In the genomic region with DNA sequence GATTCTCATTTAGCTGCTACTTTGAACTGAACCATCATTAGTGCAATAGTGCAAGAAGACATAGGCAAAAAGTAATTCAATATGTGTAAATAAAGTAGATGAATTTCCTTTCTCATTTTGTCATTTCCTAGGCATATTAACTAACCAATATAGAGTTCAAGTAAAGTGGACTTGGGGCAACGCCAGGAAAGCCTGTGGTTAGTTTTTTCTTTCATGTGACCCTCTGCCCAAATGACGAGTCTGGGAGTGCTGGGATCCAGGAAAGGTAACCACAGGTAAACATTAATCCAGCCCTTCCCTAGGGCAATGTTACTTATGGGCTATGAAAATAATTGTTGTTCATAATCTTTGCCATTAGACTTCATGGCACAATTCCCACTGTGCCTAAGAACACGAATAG, we compare ENCODE assay signal across 17 cellular contexts.
DNase-seq lines count a peak whose midpoint lies in the region; ATAC-seq, FAIRE-seq and TF ChIP-seq lines count a peak whose summit lies in the region.
"Had no signal": no experiment of that assay in that cellular context is flagged by ENCODE, and none has a peak within 500 bp of the region (broad histone marks: within the 10 kb centered on the region; RNA-seq: fewer than 3 reads in every experiment).

No MANE protein-coding gene starts in this region.

- H3K9me3 ChIP-seq in CD4-positive, CD25-positive, alpha-beta regulatory T cell (ENCODE audit: control insufficient read depth in 2 of 2, low read length in 2 of 2), result no peaks in the 10 kb centered on the region
- no peaks in the 10 kb centered on the region for H3K9me3 ChIP-seq in Peyer's patch
- no peaks in the 10 kb centered on the region for H3K9me3 ChIP-seq in mesenchymal stem cell (ENCODE audit: control insufficient read depth, low read length)
- H3K9me3 ChIP-seq: colonic mucosa, esophagus squamous epithelium had no signal

- FAIRE-seq in islet of Langerhans (lab: Jason Lieb, UNC) (peak; percentile 86), GM19239 (lab: Jason Lieb, UNC) (no peak)

- H3K9ac ChIP-seq in mesenchymal stem cell (ENCODE audit: low read length), result no peak overlapping the region

- no peak overlapping the region for H3K4me3 ChIP-seq in CD4-positive, CD25-positive, alpha-beta regulatory T cell (ENCODE audit: low read depth, low read length)
- no peak overlapping the region for H3K4me3 ChIP-seq in Peyer's patch
- no peak overlapping the region for H3K4me3 ChIP-seq in mesenchymal stem cell (ENCODE audit: insufficient read depth in 1 of 2, low read depth in 1 of 2, low read length in 2 of 2)
- H3K4me3 ChIP-seq: colonic mucosa, esophagus squamous epithelium had no signal

- H2BK12ac ChIP-seq in mesenchymal stem cell (ENCODE audit: low read length in 2 of 2), result no peak overlapping the region

- no peak for TF ChIP-seq CTCF in Peyer's patch (IDR thresholded peaks at IDR 0.05)

- H2AFZ ChIP-seq in mesenchymal stem cell (ENCODE audit: low read depth, low read length), result no peak overlapping the region

- no peak overlapping the region for H2AK5ac ChIP-seq in mesenchymal stem cell (ENCODE audit: low read length, severe bottlenecking)

- H3K4me3 Mint-ChIP-seq in CD4-positive, CD25-positive, alpha-beta regulatory T cell, result no peak overlapping the region
- H3K4me3 Mint-ChIP-seq: activated CD4-positive, alpha-beta memory T cell treated with anti-CD3 and anti-CD28 coated beads for 36 hours had no signal

- H4K91ac ChIP-seq in mesenchymal stem cell (ENCODE audit: low read length), result no peak overlapping the region

- H2BK120ac ChIP-seq in mesenchymal stem cell (ENCODE audit: low read depth, low read length), result no peak overlapping the region

- H3K4ac ChIP-seq in mesenchymal stem cell (ENCODE audit: low read depth in 1 of 2, low read length in 2 of 2), result no peak overlapping the region

- H3K36me3 Mint-ChIP-seq in CD4-positive, CD25-positive, alpha-beta regulatory T cell, result peaks cover 32% of the 10 kb centered on the region

- no peak overlapping the region for H3K14ac ChIP-seq in mesenchymal stem cell (ENCODE audit: low read length in 2 of 2)

- H4K8ac ChIP-seq in mesenchymal stem cell (ENCODE audit: low read length), result no peak overlapping the region

- no peak overlapping the region for H3K4me2 ChIP-seq in mesenchymal stem cell (ENCODE audit: low read length, poor library complexity, severe bottlenecking)

- no peak for ATAC-seq in CD4-positive, CD25-positive, alpha-beta regulatory T cell (ENCODE audit: low read depth in 2 of 2)
- ATAC-seq in sciatic nerve, result no peak
- ATAC-seq: left ventricle myocardium superior had no signal

- H3K27me3 ChIP-seq in CD4-positive, CD25-positive, alpha-beta regulatory T cell (ENCODE audit: control insufficient read depth, insufficient read depth, low read length), result no peaks in the 10 kb centered on the region
- H3K27me3 ChIP-seq in Peyer's patch (no peaks in the 10 kb centered on the region), mesenchymal stem cell (ENCODE audit: control insufficient read depth in 1 of 2, insufficient read depth in 1 of 2, low read length in 2 of 2) (no peaks in the 10 kb centered on the region)
- H3K27me3 ChIP-seq: colonic mucosa, esophagus squamous epithelium had no signal

- no peaks in the 10 kb centered on the region for H3K4me1 ChIP-seq in CD4-positive, CD25-positive, alpha-beta regulatory T cell (ENCODE audit: control insufficient read depth, insufficient read depth, low read length, poor library complexity, severe bottlenecking)
- H3K4me1 ChIP-seq in Peyer's patch, result no peaks in the 10 kb centered on the region
- H3K4me1 ChIP-seq in mesenchymal stem cell (ENCODE audit: control insufficient read depth, insufficient read depth, low read depth, low read length), result no peaks in the 10 kb centered on the region
- H3K4me1 ChIP-seq: colonic mucosa, esophagus squamous epithelium had no signal

- no peak overlapping the region for H3K23ac ChIP-seq in mesenchymal stem cell (ENCODE audit: low read length in 2 of 2)

- DNase-seq in CD4-positive, CD25-positive, alpha-beta regulatory T cell, result no peak
- peak; percentile 24 for DNase-seq in M059J (ENCODE audit: low read depth)
- DNase-seq in Peyer's patch, result peak in 2 of 3 donors; percentile 50 to 70
- DNase-seq in GM19239 (ENCODE audit: insufficient read length, low spot score), result no peak
- no peak for DNase-seq in activated CD4-positive, alpha-beta T cell treated with anti-CD3 and anti-CD28 coated beads for 1 hour
- no peak for DNase-seq in mesenchymal stem cell
- no peak for DNase-seq in sciatic nerve (ENCODE audit: low spot score)
- DNase-seq: ACHN; activated CD4-positive, alpha-beta memory T cell treated with anti-CD3 and anti-CD28 coated beads for 36 hours; amygdala; colonic mucosa; esophagus squamous epithelium; Kasumi-1; left ventricle myocardium superior; retina; stimulated activated CD4-positive, alpha-beta T cell treated with anti-CD3 and anti-CD28 coated beads, Interleukin-1b, Interleukin-23, amount 100 ng/mL, for 48 hours had no signal

- peak overlapping the region; percentile 21 to 64 (median 61) for H3K27ac Mint-ChIP-seq in CD4-positive, CD25-positive, alpha-beta regulatory T cell
- H3K27ac Mint-ChIP-seq: activated CD4-positive, alpha-beta memory T cell treated with anti-CD3 and anti-CD28 coated beads for 36 hours had no signal

- H2BK15ac ChIP-seq in mesenchymal stem cell (ENCODE audit: low read depth, poor library complexity, severe bottlenecking), result no peak overlapping the region

- WGBS in mesenchymal stem cell, result 94% methylated on average over 2 of the region's 3 CpGs

- no peak overlapping the region for H3K27ac ChIP-seq in CD4-positive, CD25-positive, alpha-beta regulatory T cell (ENCODE audit: insufficient read depth, low read length, poor library complexity, severe bottlenecking)
- H3K27ac ChIP-seq in Peyer's patch (no peak overlapping the region), mesenchymal stem cell (ENCODE audit: low read length, poor library complexity, severe bottlenecking) (no peak overlapping the region)
- H3K27ac ChIP-seq: colonic mucosa, esophagus squamous epithelium had no signal

- no peak overlapping the region for H2BK5ac ChIP-seq in mesenchymal stem cell (ENCODE audit: low read depth, low read length, poor library complexity, severe bottlenecking)

- peaks cover 12 to 17% (median 15%) of the 10 kb centered on the region in 4 donors for H3K4me1 Mint-ChIP-seq in CD4-positive, CD25-positive, alpha-beta regulatory T cell

- H3K79me1 ChIP-seq in mesenchymal stem cell (replicated peaks; ENCODE audit: low read length, poor library complexity, severe bottlenecking), result no peaks in the 10 kb centered on the region

- H3K9me3 Mint-ChIP-seq in CD4-positive, CD25-positive, alpha-beta regulatory T cell, result no peaks in the 10 kb centered on the region
- H3K9me3 Mint-ChIP-seq: activated CD4-positive, alpha-beta memory T cell treated with anti-CD3 and anti-CD28 coated beads for 36 hours had no signal

- H3K27me3 Mint-ChIP-seq in CD4-positive, CD25-positive, alpha-beta regulatory T cell, result no peaks in the 10 kb centered on the region
- H3K27me3 Mint-ChIP-seq: activated CD4-positive, alpha-beta memory T cell treated with anti-CD3 and anti-CD28 coated beads for 36 hours had no signal

- TF ChIP-seq POLR2A in Peyer's patch (IDR thresholded peaks at IDR 0.05), result no peak

- no peak overlapping the region for H3K18ac ChIP-seq in mesenchymal stem cell (ENCODE audit: low read depth in 1 of 2, low read length in 2 of 2)

- peaks cover 58% of the 10 kb centered on the region for H3K36me3 ChIP-seq in CD4-positive, CD25-positive, alpha-beta regulatory T cell (ENCODE audit: control insufficient read depth, insufficient read depth, low read length)
- peaks cover 0 to 4% (median 0%) of the 10 kb centered on the region in 3 donors for H3K36me3 ChIP-seq in Peyer's patch
- peaks cover 0 to 62% of the 10 kb centered on the region in 2 experiments for H3K36me3 ChIP-seq in mesenchymal stem cell (ENCODE audit: control insufficient read depth in 1 of 2, insufficient read depth in 2 of 2, low read depth in 1 of 2, low read length in 2 of 2)
- H3K36me3 ChIP-seq: colonic mucosa had no signal

- intact Hi-C loops in sciatic nerve (cut with DNase I), result no loop called here

Comparison
In these comparisons a context has a peak if more than half of its experiments do, and no peak if none do; other contexts are left out.
1. DNase-seq: peak in M059J (single experiment) and Peyer's patch (2 of 3); none in CD4-positive, CD25-positive, alpha-beta regulatory T cell (0 of 3), GM19239 (single experiment), activated CD4-positive, alpha-beta T cell treated with anti-CD3 and anti-CD28 coated beads for 1 hour (single experiment), mesenchymal stem cell (single experiment) and sciatic nerve (single experiment).